In genomic region chr18:34223164-34223892, GRCh38 we compare ENCODE assay signal across 9 cellular contexts. TPM values are rescaled to one million over a fixed set of nuclear protein-coding genes. Genes with fewer than 3 reads are reported as not detected.
DNase-seq lines count a peak whose midpoint lies in the region; ATAC-seq and TF ChIP-seq lines count a peak whose summit lies in the region.
"Had no signal": no experiment of that assay in that cellular context is flagged by ENCODE, and none has a peak within 500 bp of the region (broad histone marks: within the 10 kb centered on the region; RNA-seq: fewer than 3 reads in every experiment).

No MANE protein-coding gene starts in this region.

- H3K4me3 Mint-ChIP-seq in GM23338, result peak overlapping the region; percentile 81

- H3K27ac ChIP-seq in GM23338 (ENCODE audit: low read depth) (no peak overlapping the region), right cardiac atrium (ENCODE audit: low read length) (no peak overlapping the region), skeletal muscle tissue (ENCODE audit: low read depth, low read length) (no peak overlapping the region)

- TF ChIP-seq CTCF in GM23338 (conservative IDR thresholded peaks at IDR 0.05; ENCODE audit: low read depth in 2 of 2), result no peak

- peaks cover 10% of the 10 kb centered on the region for H3K4me1 ChIP-seq in GM23338 (ENCODE audit: insufficient read depth)
- H3K4me1 ChIP-seq in NT2/D1 (ENCODE audit: insufficient read depth, insufficient read length), result no peaks in the 10 kb centered on the region
- peaks cover 4% of the 10 kb centered on the region for H3K4me1 ChIP-seq in right cardiac atrium (ENCODE audit: control insufficient read depth, insufficient read depth, low read length)
- peaks cover 22 to 30% (median 28%) of the 10 kb centered on the region in 3 donors for H3K4me1 ChIP-seq in skeletal muscle tissue (ENCODE audit: control insufficient read depth in 3 of 3, insufficient read depth in 3 of 3, low read length in 3 of 3)

- H3K36me3 Mint-ChIP-seq in GM23338 (ENCODE audit: low read depth), result no peaks in the 10 kb centered on the region

- peaks cover 14% of the 10 kb centered on the region; the same call in 2 of the 3 replicates for H3K4me1 Mint-ChIP-seq in GM23338

- H3K79me2 ChIP-seq in GM23338 (replicated peaks; ENCODE audit: insufficient read depth), result no peaks in the 10 kb centered on the region

- H3K27me3 Mint-ChIP-seq in GM23338 (ENCODE audit: insufficient read depth, low read depth, poor library complexity), result peaks cover 36% of the 10 kb centered on the region

- no peaks in the 10 kb centered on the region for H3K9me2 ChIP-seq in GM23338 (ENCODE audit: insufficient read depth)

- H3K27ac Mint-ChIP-seq in GM23338, result no peak overlapping the region

- no peaks in the 10 kb centered on the region for H3K9me3 Mint-ChIP-seq in GM23338

- H3K9ac ChIP-seq in NT2/D1 (ENCODE audit: insufficient read length, low read depth), result peak overlapping the region; percentile 8
- H3K9ac ChIP-seq in skeletal muscle tissue (ENCODE audit: low read depth in 1 of 3, low read length in 3 of 3), result no peak overlapping the region

- H3K27me3 ChIP-seq in GM23338 (ENCODE audit: insufficient read depth) (peaks cover 53% of the 10 kb centered on the region), NT2/D1 (ENCODE audit: insufficient read depth, insufficient read length) (peaks cover 51% of the 10 kb centered on the region), right cardiac atrium (ENCODE audit: control insufficient read depth, insufficient read depth) (no peaks in the 10 kb centered on the region), skeletal muscle tissue (ENCODE audit: control insufficient read depth in 3 of 3, insufficient read depth in 3 of 3, low read length in 3 of 3) (peaks cover 34 to 42% (median 34%) of the 10 kb centered on the region in 3 donors)

- WGBS in right cardiac atrium, result 2% methylated on average over 51 of the region's 51 CpGs

- no peaks in the 10 kb centered on the region for H3K36me3 ChIP-seq in GM23338 (ENCODE audit: insufficient read depth)
- H3K36me3 ChIP-seq in NT2/D1 (ENCODE audit: insufficient read depth, insufficient read length, low read length), result no peaks in the 10 kb centered on the region
- H3K36me3 ChIP-seq in skeletal muscle tissue (ENCODE audit: control insufficient read depth in 3 of 3, insufficient read depth in 3 of 3, low read length in 3 of 3), result no peaks in the 10 kb centered on the region

- peaks cover 4% of the 10 kb centered on the region; the same call in 1 of the 2 replicates for H3F3A ChIP-seq in GM23338 (replicated peaks; ENCODE audit: low read depth)

- intact Hi-C loops in right cardiac atrium (cut with DNase I), result no loop called here

- H3K4me2 ChIP-seq in GM23338, result peak overlapping the region; percentile 96

- peak overlapping the region; percentile 97 for H2AFZ ChIP-seq in GM23338

- H3K9me3 ChIP-seq in NT2/D1 (ENCODE audit: insufficient read depth, low read length) (no peaks in the 10 kb centered on the region), right cardiac atrium (ENCODE audit: control insufficient read depth, low read length) (no peaks in the 10 kb centered on the region), skeletal muscle tissue (ENCODE audit: control insufficient read depth in 3 of 3, low read length in 3 of 3) (no peaks in the 10 kb centered on the region)

- H4K20me1 ChIP-seq in GM23338 (replicated peaks; ENCODE audit: insufficient read depth), result 0 out of 2 replicates have a peak, but pooled peaks cover 5% of the 10 kb centered on the region

- peak; percentile 80 for DNase-seq in GM23338 (ENCODE audit: low spot score)
- no peak for DNase-seq in NT2/D1 (ENCODE audit: low read depth, low spot score)
- peak in 2 of 3 donors; percentile 18 to 44 for DNase-seq in right cardiac atrium
- DNase-seq in stimulated activated CD8-positive, alpha-beta memory T cell treated with anti-CD3 and anti-CD28 coated beads, Interleukin-4, amount 100 ng/mL, for 48 hours, result no peak
- no peak for DNase-seq in epidermal melanocyte (ENCODE audit: insufficient read length, low spot score)
- DNase-seq in UCSD-AML1 (lab: John Stamatoyannopoulos, UW; ENCODE audit: unreplicated experiment), result no peak

- peak overlapping the region; percentile 80 for H3K4me3 ChIP-seq in GM23338
- peak overlapping the region; percentile 59 for H3K4me3 ChIP-seq in NT2/D1 (ENCODE audit: insufficient read length, low read depth)
- peak overlapping the region; percentile 59 for H3K4me3 ChIP-seq in right cardiac atrium (ENCODE audit: low read length)
- peak overlapping the region; percentile 40 to 70 (median 68) for H3K4me3 ChIP-seq in skeletal muscle tissue (ENCODE audit: low read length in 3 of 3)

- ATAC-seq in GM23338 (peak; percentile 37), right cardiac atrium (no peak), HG03469 (IDR thresholded peaks at IDR 0.05; ENCODE audit: unreplicated experiment) (no peak)

TF ChIP-seq in GM23338, 12 proteins besides CTCF, POLR2A, EP300 and RAD21:
- no peak for TF ChIP-seq JUNB (IDR thresholded peaks at IDR 0.05; ENCODE audit: unreplicated experiment)
- no peak for TF ChIP-seq ZNF331 (CRISPR knock-in tag; IDR thresholded peaks at IDR 0.05; ENCODE audit: low read depth)
- no peak for TF ChIP-seq STAT1 (IDR thresholded peaks at IDR 0.05; ENCODE audit: unreplicated experiment)
- 0 out of 2 replicates have a peak, but pooled peaks have one; percentile 14 for TF ChIP-seq CREB1 (CRISPR knock-in tag; IDR thresholded peaks at IDR 0.05; ENCODE audit: low read depth)
- no peak for TF ChIP-seq EZH2 (IDR thresholded peaks at IDR 0.05; ENCODE audit: low read depth, unreplicated experiment)
- TF ChIP-seq EZH2phosphoT487 (IDR thresholded peaks at IDR 0.05; ENCODE audit: unreplicated experiment), result no peak
- no peak for TF ChIP-seq POLR2AphosphoS5 (IDR thresholded peaks at IDR 0.05; ENCODE audit: low read depth)

RNA-seq across cellular contexts. Expression of gene NOL4, which starts 1.4 kb away (rescaled TPM):
- 0.52 and 4.4 TPM in 2 replicates for total RNA-seq in GM23338 (2014; rRNA removed; shearing (Covaris generic))
- polyA plus RNA-seq in GM23338 (2016; fragmentation: Nextera tagmentation; extraction: Ambion mirVana) (0.33 and 0.63 TPM in 2 replicates), right cardiac atrium (0.05 TPM)
- total RNA-seq in right cardiac atrium (under 1 TPM in 3 of 4 donors, not detected in 1; 0.19 to 0.31 (median 0.20) TPM), skeletal muscle tissue (not detected)
- total RNA-seq: bronchial epithelial cell had no signal

Comparison
In these comparisons a context has a peak if more than half of its experiments do, and no peak if none do; other contexts are left out.
1. DNase-seq: peak in GM23338 (single experiment) and right cardiac atrium (2 of 3); none in NT2/D1 (single experiment), stimulated activated CD8-positive, alpha-beta memory T cell treated with anti-CD3 and anti-CD28 coated beads, Interleukin-4, amount 100 ng/mL, for 48 hours (single experiment), epidermal melanocyte (single experiment) and UCSD-AML1 (single experiment).
2. Peak in every context shown above with its lines, with median percentiles within 50 percentile points of each other: H3K4me3 ChIP-seq.